In genomic region chr3:72887378-72887722, GRCh38 we compare ENCODE assay signal across 8 cellular contexts. TPM values are rescaled to one million over a fixed set of nuclear protein-coding genes. Genes with fewer than 3 reads are reported as not detected.
DNase-seq lines count a peak whose midpoint lies in the region; ATAC-seq and TF ChIP-seq lines count a peak whose summit lies in the region.

No MANE protein-coding gene starts in this region.

- peaks cover 81% of the 10 kb centered on the region for H3K27me3 Mint-ChIP-seq in activated T-cell treated with anti-CD3 and anti-CD28 coated beads, Interleukin-2, amount 50 U/mL, for 24 hours

- no peak for TF ChIP-seq EP300 in tibial nerve (IDR thresholded peaks at IDR 0.05)

- H3K4me1 ChIP-seq in adrenal gland (replicated peaks in 1 of 2) = peaks cover 20 to 25% of the 10 kb centered on the region in 2 donors
- peaks cover 0 to 32% of the 10 kb centered on the region in 2 donors for H3K4me1 ChIP-seq in left lung
- H3K4me1 ChIP-seq in tibial nerve = peaks cover 0 to 51% (median 14%) of the 10 kb centered on the region in 4 donors

- peak overlapping the region; percentile 76 for H3K4me3 Mint-ChIP-seq in activated T-cell treated with anti-CD3 and anti-CD28 coated beads, Interleukin-2, amount 50 U/mL, for 24 hours

- intact Hi-C loops in adrenal gland (cut with DNase I) (no loop called here), left lung (cut with DNase I) (no loop called here)

- H3K4me3 ChIP-seq in adrenal gland (peak overlapping the region in 3 of 4 donors; percentile 11 to 67 (median 22)), left lung (peak overlapping the region; percentile 30 to 33), tibial nerve (peak overlapping the region; percentile 33 to 62 (median 48))

- no peaks in the 10 kb centered on the region for H3K36me3 ChIP-seq in adrenal gland (replicated peaks in 1 of 2)
- H3K36me3 ChIP-seq in left lung = no peaks in the 10 kb centered on the region
- no peaks in the 10 kb centered on the region for H3K36me3 ChIP-seq in tibial nerve

- TF ChIP-seq POLR2A in adrenal gland (IDR thresholded peaks at IDR 0.05) (no peak), tibial nerve (IDR thresholded peaks at IDR 0.05) (no peak)

- 1 to 2% (median 2%) methylated on average over 6 of the region's 6 CpGs for WGBS in adrenal gland, 4 donors
- WGBS in tibial nerve, 2 donors = 1 to 2% methylated on average over 6 of the region's 6 CpGs

- H3K36me3 Mint-ChIP-seq in activated T-cell treated with anti-CD3 and anti-CD28 coated beads, Interleukin-2, amount 50 U/mL, for 24 hours (ENCODE audit: low read depth) = no peaks in the 10 kb centered on the region

- no peak for TF ChIP-seq CTCF in adrenal gland (IDR thresholded peaks at IDR 0.05)
- TF ChIP-seq CTCF in left lung (IDR thresholded peaks at IDR 0.05) = no peak
- no peak for TF ChIP-seq CTCF in tibial nerve (IDR thresholded peaks at IDR 0.05)

- H3K9me3 ChIP-seq in adrenal gland (replicated peaks in 1 of 3) = no peaks in the 10 kb centered on the region
- no peaks in the 10 kb centered on the region for H3K9me3 ChIP-seq in left lung
- H3K9me3 ChIP-seq in tibial nerve = peaks cover 0 to 7% (median 0%) of the 10 kb centered on the region in 4 donors

- peaks cover 4% of the 10 kb centered on the region for H3K9me3 Mint-ChIP-seq in activated T-cell treated with anti-CD3 and anti-CD28 coated beads, Interleukin-2, amount 50 U/mL, for 24 hours

- H3K27ac ChIP-seq in adrenal gland (peak overlapping the region in 3 of 5 donors; percentile 34 to 87 (median 73)), left lung (peak overlapping the region; percentile 6 to 16), tibial nerve (peak overlapping the region; percentile 39 to 87 (median 64))

- DNase-seq in activated T-cell treated with anti-CD3 and anti-CD28 coated beads, Interleukin-2, amount 50 U/mL, for 24 hours = no peak
- no peak for DNase-seq in activated T-cell treated with anti-CD3 and anti-CD28 coated beads for 4 hours
- DNase-seq in adrenal gland = peak in 1 of 7 donors; percentile 7
- DNase-seq in left lung = no peak
- no peak for DNase-seq in tibial nerve (ENCODE audit: low spot score in 2 of 2)
- no peak for DNase-seq in AG08396 (ENCODE audit: low spot score)
- DNase-seq in AG20443 (ENCODE audit: low spot score) = no peak
- DNase-seq in NCI-H2081 treated with DMSO at 0.1 percent for 48 hours (lab: John Stamatoyannopoulos, UW) = no peak

- no peaks in the 10 kb centered on the region for H3K27me3 ChIP-seq in adrenal gland
- H3K27me3 ChIP-seq in left lung = peaks cover 0 to 41% of the 10 kb centered on the region in 2 donors
- no peaks in the 10 kb centered on the region for H3K27me3 ChIP-seq in tibial nerve

- ATAC-seq in left lung = no peak

- H3K27ac Mint-ChIP-seq in activated T-cell treated with anti-CD3 and anti-CD28 coated beads, Interleukin-2, amount 50 U/mL, for 24 hours = no peak overlapping the region

- H3K4me1 Mint-ChIP-seq in activated T-cell treated with anti-CD3 and anti-CD28 coated beads, Interleukin-2, amount 50 U/mL, for 24 hours (ENCODE audit: low read depth) = peaks cover 21% of the 10 kb centered on the region

RNA-seq across cellular contexts. Expression of gene GXYLT2, which starts 0.5 kb away (rescaled TPM):
- total RNA-seq in adrenal gland = 10 to 100 TPM in 7 of 8 donors, 1 to 10 TPM in 1; 7.8 to 32.5 (median 21.9) TPM
- 1 to 10 TPM; 1.9 to 4.5 (median 2.7) TPM for polyA plus RNA-seq in adrenal gland
- total RNA-seq in left lung = 10 to 100 TPM; 12.4 to 27.9 TPM
- total RNA-seq in tibial nerve = 10 to 100 TPM; 16.7 to 33.6 (median 22.0) TPM

RNA-seq across cellular contexts. Expression of gene SHQ1, which starts 39.1 kb away (rescaled TPM):
- total RNA-seq in adrenal gland = 10 to 100 TPM; 11.4 to 26.4 (median 15.1) TPM
- polyA plus RNA-seq in adrenal gland = 10 to 100 TPM in 1 of 3 donors, 1 to 10 TPM in 2; 7.2 to 19.0 (median 7.5) TPM
- total RNA-seq in left lung = 10 to 100 TPM; 18.3 to 19.4 TPM
- total RNA-seq in tibial nerve = 10 to 100 TPM; 10.0 to 25.3 (median 19.5) TPM

Comparison
In these comparisons a context has a peak if more than half of its experiments do, and no peak if none do; other contexts are left out.
1. H3K27ac ChIP-seq: peak in every context shown above with its lines; median percentile 73 in adrenal gland; 64 in tibial nerve; 11 in left lung.